ENCODE assay signal across 8 cellular contexts in genomic region chr1:39026051-39026946, GRCh38. TPM values are rescaled to one million over a fixed set of nuclear protein-coding genes. Genes with fewer than 3 reads are reported as not detected.
DNase-seq lines count a peak whose midpoint lies in the region; ATAC-seq and TF ChIP-seq lines count a peak whose summit lies in the region.

NDUFS5 (plus strand) TSS chr1:39026350; CDS start chr1:39028725, 2,375 bp downstream.

- peaks cover 3% of the 10 kb centered on the region for H3K27me3 Mint-ChIP-seq in nephron (ENCODE audit: low read depth)

- H3K79me2 ChIP-seq in DOHH2 (ENCODE audit: control insufficient read depth, low read length) (peaks cover 36% of the 10 kb centered on the region), Loucy (ENCODE audit: insufficient read depth, low read length) (peaks cover 47% of the 10 kb centered on the region)

- H4K20me1 ChIP-seq in DOHH2 (ENCODE audit: control insufficient read depth, insufficient read depth, low read depth, low read length) (no peaks in the 10 kb centered on the region), Loucy (ENCODE audit: insufficient read depth, low read length, poor library complexity, severe bottlenecking) (peaks cover 29% of the 10 kb centered on the region)

- H3K9me2 ChIP-seq in DOHH2 (replicated peaks; ENCODE audit: control insufficient read depth, low read length) (no peaks in the 10 kb centered on the region), Loucy (replicated peaks; ENCODE audit: low read depth, low read length) (no peaks in the 10 kb centered on the region)

- peaks cover 6% of the 10 kb centered on the region for H3K4me1 Mint-ChIP-seq in nephron

- H2AFZ ChIP-seq in Loucy (ENCODE audit: low read length): peak within 1 kb of the TSS; percentile 90

- peaks cover 23% of the 10 kb centered on the region for H3K36me3 ChIP-seq in DOHH2 (ENCODE audit: control insufficient read depth, low read length)
- peaks cover 9% of the 10 kb centered on the region; the same call in 1 of the 2 replicates for H3K36me3 ChIP-seq in Loucy (ENCODE audit: insufficient read depth, low read length)

- no peaks in the 10 kb centered on the region for H3K9me3 Mint-ChIP-seq in nephron

- H3K4me3 Mint-ChIP-seq in nephron: peak within 1 kb of the TSS; percentile 93 to 96 (median 96)

- no peak for TF ChIP-seq CTCF in DOHH2 (IDR thresholded peaks at IDR 0.05; ENCODE audit: low read depth, low read length, poor library complexity, severe bottlenecking)
- no peak for TF ChIP-seq CTCF in Loucy (conservative IDR thresholded peaks at IDR 0.05; ENCODE audit: low read length)
- TF ChIP-seq CTCF in fibroblast of the aortic adventitia (IDR thresholded peaks at IDR 0.05; ENCODE audit: insufficient read depth, low read length): no peak
- TF ChIP-seq CTCF in nephron (IDR thresholded peaks at IDR 0.05; ENCODE audit: unreplicated experiment in 3 of 3): no peak

- H3K4me2 ChIP-seq in DOHH2 (ENCODE audit: low read length): peak within 1 kb of the TSS; percentile 79
- peak within 1 kb of the TSS; percentile 81 for H3K4me2 ChIP-seq in Loucy (ENCODE audit: low read depth, low read length, poor library complexity, severe bottlenecking)

- peaks cover 16% of the 10 kb centered on the region for H3K36me3 Mint-ChIP-seq in nephron (ENCODE audit: low read depth)

- ATAC-seq in stimulated activated naive CD8-positive, alpha-beta T cell treated with anti-CD3 and anti-CD28 coated beads, Interleukin-15, Interleukin-2, amounts not matched to agents 100 U/mL and 50 U/mL, for 24 hours: peak; percentile 95

- H3K27me3 ChIP-seq in DOHH2 (ENCODE audit: control insufficient read depth, low read length) (0 out of 2 replicates have a peak, but pooled peaks cover 3% of the 10 kb centered on the region), Loucy (ENCODE audit: insufficient read depth, low read length, poor library complexity, severe bottlenecking) (no peaks in the 10 kb centered on the region)

- peaks cover 10% of the 10 kb centered on the region for H3K4me1 ChIP-seq in DOHH2 (ENCODE audit: control insufficient read depth, low read length)
- peaks cover 26% of the 10 kb centered on the region for H3K4me1 ChIP-seq in Loucy (ENCODE audit: insufficient read depth, low read length, poor library complexity, severe bottlenecking)

- H3F3A ChIP-seq in DOHH2 (ENCODE audit: control insufficient read depth, insufficient read depth) (no peaks in the 10 kb centered on the region), Loucy (ENCODE audit: low read depth) (no peaks in the 10 kb centered on the region)

- peak within 1 kb of the TSS; percentile 97 to 100 (median 99) for H3K27ac Mint-ChIP-seq in nephron

- peak within 1 kb of the TSS; percentile 92 for H3K9ac ChIP-seq in Loucy (ENCODE audit: low read depth, low read length, poor library complexity, severe bottlenecking)

- H3K27ac ChIP-seq in DOHH2 (ENCODE audit: low read depth, low read length): peak within 1 kb of the TSS; percentile 31

- H3K4me3 ChIP-seq in DOHH2 (ENCODE audit: low read length) (peak within 1 kb of the TSS; percentile 80), Loucy (ENCODE audit: low read length, poor library complexity, severe bottlenecking) (peak within 1 kb of the TSS; percentile 97), fibroblast of the aortic adventitia (ENCODE audit: low read depth, low read length) (peak within 1 kb of the TSS; percentile 91)

- DNase-seq in H4 (ENCODE audit: low spot score) (peak; percentile 94), SHP77 (lab: John Stamatoyannopoulos, UW) (peak; percentile 84 to 92), fibroblast of the aortic adventitia (ENCODE audit: low read depth) (peak; percentile 91)
- peak; percentile 72 for DNase-seq in activated effector memory CD4-positive, alpha-beta T cell treated with Interleukin-2 at 50 U/mL for 16 hours
- peak; percentile 85 for DNase-seq in stimulated activated naive CD8-positive, alpha-beta T cell treated with anti-CD3 and anti-CD28 coated beads, Interleukin-15, Interleukin-2, amounts not matched to agents 100 U/mL and 50 U/mL, for 24 hours

- no peaks in the 10 kb centered on the region for H3K9me3 ChIP-seq in DOHH2 (ENCODE audit: control insufficient read depth, insufficient read depth, low read length)
- H3K9me3 ChIP-seq in Loucy (ENCODE audit: insufficient read depth, low read depth, low read length): no peaks in the 10 kb centered on the region

RNA-seq across cellular contexts. Expression of gene NDUFS5, which starts in this region (rescaled TPM):
- 850 and 1,035 TPM in 2 replicates for total RNA-seq in H4 (2014; rRNA removed; shearing (Covaris generic))
- 365 and 456 TPM in 2 replicates for total RNA-seq in fibroblast of the aortic adventitia (ENCODE audit: low replicate concordance)

Comparison
In these comparisons a context has a peak if more than half of its experiments do, and no peak if none do; other contexts are left out.
1. Peak in every context shown above with its lines: DNase-seq, ATAC-seq, H3K4me3 ChIP-seq and H3K27ac ChIP-seq.